21 cellular contexts compared by ENCODE assay signal in the genomic region with DNA sequence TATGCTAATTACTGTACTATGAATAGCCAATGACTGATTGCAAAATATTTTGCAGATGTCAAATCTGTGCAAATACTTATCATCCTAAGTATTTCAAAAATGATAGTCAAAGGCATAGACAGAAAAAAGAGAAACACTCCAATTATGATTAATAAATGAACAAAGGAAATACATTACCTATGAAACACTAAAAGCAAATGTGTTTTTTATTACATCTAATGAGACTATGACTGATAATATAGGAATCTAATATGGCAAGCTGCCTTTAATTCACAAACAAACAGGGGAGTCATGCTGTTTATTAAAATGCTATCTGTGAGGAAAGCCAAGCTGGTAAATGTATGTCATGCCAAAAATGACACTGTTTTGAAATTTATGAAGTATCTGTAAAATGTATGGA.
"Had no signal": no experiment of that assay in that cellular context is flagged by ENCODE, and none has a peak within 500 bp of the region (broad histone marks: within the 10 kb centered on the region; RNA-seq: fewer than 3 reads in every experiment).

No MANE protein-coding gene starts in this region.

- H3K4me3 Mint-ChIP-seq: dendritic cell treated with granulocyte-macrophage colony-stimulating factor and Interleukin-4, amounts not matched to agents 40 ng/mL and 50 ng/mL, for 4 days; effector memory CD8-positive, alpha-beta T cell; naive thymus-derived CD8-positive, alpha-beta T cell; neural crest cell had no signal

- H3K36me3 Mint-ChIP-seq: naive thymus-derived CD8-positive, alpha-beta T cell had no signal

- H3K36me3 ChIP-seq: gastroesophageal sphincter, left ventricle myocardium inferior, ovary, right atrium auricular region, sigmoid colon had no signal

- H3K9me3 Mint-ChIP-seq: dendritic cell treated with granulocyte-macrophage colony-stimulating factor and Interleukin-4, amounts not matched to agents 40 ng/mL and 50 ng/mL, for 4 days had no signal

- H3K27ac ChIP-seq: gastroesophageal sphincter, left ventricle myocardium inferior, ovary, right atrium auricular region, sigmoid colon, skin epidermis had no signal

- ATAC-seq: effector memory CD8-positive, alpha-beta T cell; gastroesophageal sphincter; left cardiac atrium; mucosa of descending colon; naive thymus-derived CD8-positive, alpha-beta T cell had no signal

- DNase-seq: cerebellar nuclear complex; effector memory CD8-positive, alpha-beta T cell; erythroblast; glutamatergic neuron; kidney; left cardiac atrium; left ventricle myocardium inferior; mesendoderm; mucosa of descending colon; naive thymus-derived CD8-positive, alpha-beta T cell; ovary; sigmoid colon; stimulated activated CD4-positive, alpha-beta T cell treated with anti-CD3 and anti-CD28 coated beads, Interleukin-2, amount 100 ng/mL, for 24 hours; stimulated activated CD4-positive, alpha-beta T cell treated with anti-CD3 and anti-CD28 coated beads, Interleukin-4, amount 100 ng/mL, for 4 hours; stimulated activated naive CD4-positive, alpha-beta T cell; trophoblast cell had no signal

- H3K4me3 ChIP-seq: gastroesophageal sphincter, left ventricle myocardium inferior, mucosa of descending colon, ovary, right atrium auricular region, sigmoid colon, skin epidermis had no signal

- H3K9me3 ChIP-seq: gastroesophageal sphincter, left ventricle myocardium inferior, mucosa of descending colon, ovary, right atrium auricular region, sigmoid colon had no signal

- H3K27me3 ChIP-seq: gastroesophageal sphincter, ovary, right atrium auricular region, sigmoid colon had no signal

- H3K27ac Mint-ChIP-seq: dendritic cell treated with granulocyte-macrophage colony-stimulating factor and Interleukin-4, amounts not matched to agents 40 ng/mL and 50 ng/mL, for 4 days; effector memory CD8-positive, alpha-beta T cell; naive thymus-derived CD8-positive, alpha-beta T cell had no signal

- H3K27me3 Mint-ChIP-seq: dendritic cell treated with granulocyte-macrophage colony-stimulating factor and Interleukin-4, amounts not matched to agents 40 ng/mL and 50 ng/mL, for 4 days; effector memory CD8-positive, alpha-beta T cell had no signal

- H3K4me1 Mint-ChIP-seq: naive thymus-derived CD8-positive, alpha-beta T cell had no signal
